In the genomic region with DNA sequence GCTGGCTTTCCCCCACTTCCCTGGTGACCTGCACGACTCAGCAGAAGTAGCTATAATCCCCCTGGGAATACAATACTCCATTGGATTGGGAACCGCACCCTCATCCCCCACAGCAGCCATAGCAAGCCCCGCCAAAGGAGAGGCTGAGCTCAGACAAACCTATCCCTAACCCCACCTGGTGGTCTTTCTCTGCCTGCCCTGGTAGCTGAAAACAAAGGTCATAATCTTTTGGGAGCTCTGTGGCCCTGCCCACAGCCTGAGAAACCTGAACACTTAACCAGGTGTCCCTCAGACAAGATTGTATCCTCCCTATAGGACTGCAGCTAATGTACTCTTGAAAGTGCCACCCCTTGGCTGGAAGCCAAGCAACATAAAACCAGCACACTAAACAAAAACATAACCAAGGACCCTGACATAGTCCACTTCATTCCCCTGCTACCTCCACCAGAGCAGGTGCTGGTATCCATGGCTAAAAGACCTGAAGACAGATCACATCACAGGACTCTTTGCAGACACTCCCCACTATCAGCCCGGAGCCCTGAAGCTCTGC, we compare ENCODE assay signal across 18 cellular contexts.
DNase-seq lines count a peak whose midpoint lies in the region; TF ChIP-seq lines count a peak whose summit lies in the region.
"Had no signal": no experiment of that assay in that cellular context is flagged by ENCODE, and none has a peak within 500 bp of the region (broad histone marks: within the 10 kb centered on the region; RNA-seq: fewer than 3 reads in every experiment).

No MANE protein-coding gene starts in this region.

- no peak for TF ChIP-seq POLR2A in erythroblast (IDR thresholded peaks at IDR 0.05; ENCODE audit: low read length)
- no peak for TF ChIP-seq POLR2A in ovary (IDR thresholded peaks at IDR 0.05)

- no peak overlapping the region for H3K4ac ChIP-seq in mesenchymal stem cell (ENCODE audit: low read depth in 1 of 2, low read length in 2 of 2)

- 92% methylated on average over 4 of the region's 4 CpGs for WGBS in mesenchymal stem cell
- 78 to 87% (median 80%) methylated on average over 4 of the region's 4 CpGs for WGBS in ovary, 3 donors

- TF ChIP-seq CTCF in ovary (IDR thresholded peaks at IDR 0.05), result no peak

- H2BK120ac ChIP-seq in mesenchymal stem cell (ENCODE audit: low read depth, low read length), result no peak overlapping the region

- peak overlapping the region in 1 of 2 experiments; percentile 76 for H2BK12ac ChIP-seq in mesenchymal stem cell (ENCODE audit: low read length in 2 of 2)

- H2AK5ac ChIP-seq in mesenchymal stem cell (ENCODE audit: low read length, severe bottlenecking), result no peak overlapping the region

- H3K9ac ChIP-seq in mesenchymal stem cell (ENCODE audit: low read length), result no peak overlapping the region

- H2AFZ ChIP-seq in mesenchymal stem cell (ENCODE audit: low read depth, low read length), result no peak overlapping the region

- intact Hi-C loops in ovary (cut with DNase I), result no loop called here

- no peak overlapping the region for H3K4me2 ChIP-seq in mesenchymal stem cell (ENCODE audit: low read length, poor library complexity, severe bottlenecking)

- H3K14ac ChIP-seq in mesenchymal stem cell (ENCODE audit: low read length in 2 of 2), result peak overlapping the region in 1 of 2 experiments; percentile 38

- H3K36me3 ChIP-seq in mesenchymal stem cell (ENCODE audit: control insufficient read depth in 1 of 2, insufficient read depth in 2 of 2, low read depth in 1 of 2, low read length in 2 of 2) (no peaks in the 10 kb centered on the region), ovary (no peaks in the 10 kb centered on the region)

- no peaks in the 10 kb centered on the region for H3K79me1 ChIP-seq in mesenchymal stem cell (replicated peaks; ENCODE audit: low read length, poor library complexity, severe bottlenecking)

- peaks cover 4% of the 10 kb centered on the region for H3K9me3 ChIP-seq in mesenchymal stem cell (ENCODE audit: control insufficient read depth, low read length)
- H3K9me3 ChIP-seq in ovary, result no peaks in the 10 kb centered on the region
- H3K9me3 ChIP-seq: Caco-2 had no signal

- no peak overlapping the region for H4K91ac ChIP-seq in mesenchymal stem cell (ENCODE audit: low read length)

- H2BK5ac ChIP-seq in mesenchymal stem cell (ENCODE audit: low read depth, low read length, poor library complexity, severe bottlenecking), result no peak overlapping the region

- H3K18ac ChIP-seq in mesenchymal stem cell (ENCODE audit: low read depth in 1 of 2, low read length in 2 of 2), result no peak overlapping the region

- H3K27ac ChIP-seq in mesenchymal stem cell (ENCODE audit: low read length, poor library complexity, severe bottlenecking) (no peak overlapping the region), ovary (no peak overlapping the region)
- H3K27ac ChIP-seq: 22Rv1 had no signal

- no peaks in the 10 kb centered on the region for H3K4me1 ChIP-seq in mesenchymal stem cell (ENCODE audit: control insufficient read depth, insufficient read depth, low read depth, low read length)
- no peaks in the 10 kb centered on the region for H3K4me1 ChIP-seq in ovary (ENCODE audit: insufficient read depth)
- H3K4me1 ChIP-seq: Caco-2 had no signal

- H3K27me3 ChIP-seq in mesenchymal stem cell (ENCODE audit: control insufficient read depth in 1 of 2, insufficient read depth in 1 of 2, low read length in 2 of 2) (no peaks in the 10 kb centered on the region), ovary (no peaks in the 10 kb centered on the region)

- peak overlapping the region; percentile 6 for H4K8ac ChIP-seq in mesenchymal stem cell (ENCODE audit: low read length)

- TF ChIP-seq EP300 in ovary (IDR thresholded peaks at IDR 0.05), result no peak

- no peak overlapping the region for H2BK15ac ChIP-seq in mesenchymal stem cell (ENCODE audit: low read depth, poor library complexity, severe bottlenecking)

- no peak overlapping the region for H3K23ac ChIP-seq in mesenchymal stem cell (ENCODE audit: low read length in 2 of 2)

- no peak overlapping the region for H3K4me3 ChIP-seq in mesenchymal stem cell (ENCODE audit: insufficient read depth in 1 of 2, low read depth in 1 of 2, low read length in 2 of 2)
- no peak overlapping the region for H3K4me3 ChIP-seq in ovary

- peak; percentile 23 for DNase-seq in NCI-H1092 treated with DMSO at 0.1 percent for 48 hours (lab: John Stamatoyannopoulos, UW)
- DNase-seq in NCI-H1092 (lab: John Stamatoyannopoulos, UW), result no peak
- DNase-seq in NCI-H128 (lab: John Stamatoyannopoulos, UW; ENCODE audit: unreplicated experiment), result peak; percentile 49
- peak; percentile 3 for DNase-seq in NCI-H69 (lab: John Stamatoyannopoulos, UW)
- DNase-seq in mesenchymal stem cell, result no peak
- no peak for DNase-seq in erythroblast (lab: John Stamatoyannopoulos, UW)
- DNase-seq in anterior cingulate cortex (lab: John Stamatoyannopoulos, UW), result no peak
- DNase-seq in ovary, result no peak
- DNase-seq: activated gamma-delta T cell; amygdala; Caco-2; central memory CD4-positive, alpha-beta T cell; GOT3; kidney; naive B cell; stimulated activated CD4-positive, alpha-beta T cell treated with anti-CD3 and anti-CD28 coated beads, Interleukin-1b, Interleukin-23, amount 100 ng/mL, for 48 hours; stimulated activated naive CD8-positive, alpha-beta T cell treated with anti-CD3 and anti-CD28 coated beads, Interleukin-15, amount 100 ng/mL, for 72 hours had no signal

Comparison
In these comparisons a context has a peak if more than half of its experiments do, and no peak if none do; other contexts are left out.
1. DNase-seq: peak in NCI-H1092 treated with DMSO at 0.1 percent for 48 hours (single experiment), NCI-H128 (single experiment) and NCI-H69 (single experiment); none in NCI-H1092 (single experiment), mesenchymal stem cell (single experiment), erythroblast (0 of 2), anterior cingulate cortex (0 of 58) and ovary (0 of 5).